Comparison of ENCODE assay signal across 8 cellular contexts in the genomic region with DNA sequence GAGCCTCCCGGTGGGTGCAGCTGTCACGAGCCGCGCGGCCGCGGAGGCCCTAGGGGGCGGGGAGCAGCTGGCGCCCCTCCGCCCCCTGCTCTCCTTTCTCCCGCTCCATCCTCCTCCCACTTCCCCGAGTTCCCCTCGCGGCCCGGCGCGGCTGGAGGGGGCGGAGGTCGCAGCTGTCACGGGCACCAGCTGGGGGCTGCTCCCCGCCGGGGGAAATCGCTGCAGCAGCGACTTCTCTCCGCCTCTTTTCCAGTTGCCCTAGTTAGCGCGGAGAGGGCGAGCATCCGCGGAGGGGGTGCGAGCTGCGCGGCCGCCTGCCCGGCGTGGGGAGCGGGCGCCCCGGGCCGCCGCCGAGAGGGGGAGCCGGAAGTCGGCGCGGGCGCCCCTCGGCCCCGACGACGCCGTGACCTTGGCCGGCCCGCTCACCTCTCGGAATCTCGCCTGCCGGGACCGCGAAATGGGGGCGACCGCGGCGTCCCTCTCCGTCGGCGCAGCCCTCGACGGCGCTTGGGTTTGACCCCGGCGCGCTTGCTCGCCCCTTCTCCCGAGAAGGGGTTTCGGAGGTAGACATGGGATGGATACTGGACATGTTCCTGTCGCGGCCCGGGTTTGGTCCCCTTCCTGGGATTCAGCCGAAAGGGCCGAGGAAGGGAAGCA. TPM values are rescaled to one million over a fixed set of nuclear protein-coding genes. Genes with fewer than 3 reads are reported as not detected.
A peak's percentile ranks its signal among the peaks of the same experiment; 100 is the strongest.
DNase-seq lines count a peak whose midpoint lies in the region; ATAC-seq and TF ChIP-seq lines count a peak whose summit lies in the region.

No MANE protein-coding gene starts in this region.

- H3K9me3 Mint-ChIP-seq in activated naive CD4-positive, alpha-beta T cell treated with anti-CD3 and anti-CD28 coated beads, Interleukin-2, amount 50 U/mL, for 24 hours = no peaks in the 10 kb centered on the region
- H3K9me3 Mint-ChIP-seq in type B pancreatic cell = no peaks in the 10 kb centered on the region

- H3K4me2 ChIP-seq in trophoblast cell (ENCODE audit: low read length) = peak overlapping the region; percentile 94

- H4K12ac ChIP-seq in trophoblast cell (ENCODE audit: low read depth, low read length) = no peak overlapping the region

- no peak overlapping the region for H3K4ac ChIP-seq in trophoblast cell (ENCODE audit: low read depth, low read length)

- no peak overlapping the region for H2AK5ac ChIP-seq in trophoblast cell (ENCODE audit: low read length)

- no peak overlapping the region for H2BK12ac ChIP-seq in trophoblast cell (ENCODE audit: low read length)

- no peaks in the 10 kb centered on the region for H3K36me3 Mint-ChIP-seq in activated naive CD4-positive, alpha-beta T cell treated with anti-CD3 and anti-CD28 coated beads, Interleukin-2, amount 50 U/mL, for 24 hours
- no peaks in the 10 kb centered on the region for H3K36me3 Mint-ChIP-seq in type B pancreatic cell

- no peak for TF ChIP-seq CTCF in cardiac muscle cell (IDR thresholded peaks at IDR 0.05; ENCODE audit: low read depth, low read length)
- TF ChIP-seq CTCF in type B pancreatic cell (conservative IDR thresholded peaks at IDR 0.05) = no peak

- H3K4me3 ChIP-seq in cardiac muscle cell (peak overlapping the region; percentile 77), trophoblast cell (ENCODE audit: low read depth, low read length) (peak overlapping the region; percentile 99)

- H3K27ac ChIP-seq in cardiac muscle cell (no peak overlapping the region), trophoblast cell (ENCODE audit: low read depth, low read length) (peak overlapping the region; percentile 89)

- H3K18ac ChIP-seq in trophoblast cell (ENCODE audit: low read length) = peak overlapping the region; percentile 46

- H3K4me1 ChIP-seq in cardiac muscle cell (ENCODE audit: low read depth) (peaks cover 8% of the 10 kb centered on the region), trophoblast cell (ENCODE audit: control insufficient read depth in 1 of 2, insufficient read depth in 2 of 2, low read length in 2 of 2) (peaks cover 10 to 12% of the 10 kb centered on the region in 2 experiments)

- H3K27ac Mint-ChIP-seq in activated naive CD4-positive, alpha-beta T cell treated with anti-CD3 and anti-CD28 coated beads, Interleukin-2, amount 50 U/mL, for 24 hours = peak overlapping the region; percentile 78
- peak overlapping the region; percentile 24 for H3K27ac Mint-ChIP-seq in type B pancreatic cell

- peak overlapping the region; percentile 89 for H3K4me3 Mint-ChIP-seq in activated naive CD4-positive, alpha-beta T cell treated with anti-CD3 and anti-CD28 coated beads, Interleukin-2, amount 50 U/mL, for 24 hours
- peak overlapping the region; percentile 85 for H3K4me3 Mint-ChIP-seq in type B pancreatic cell

- H3K4me1 Mint-ChIP-seq in activated naive CD4-positive, alpha-beta T cell treated with anti-CD3 and anti-CD28 coated beads, Interleukin-2, amount 50 U/mL, for 24 hours = peaks cover 65% of the 10 kb centered on the region
- H3K4me1 Mint-ChIP-seq in type B pancreatic cell (ENCODE audit: unreplicated experiment) = peaks cover 34% of the 10 kb centered on the region

- no peak overlapping the region for H2BK120ac ChIP-seq in trophoblast cell (ENCODE audit: insufficient read depth, low read length, poor library complexity)

- H3K14ac ChIP-seq in trophoblast cell (ENCODE audit: low read length) = no peak overlapping the region

- H4K91ac ChIP-seq in trophoblast cell (ENCODE audit: low read depth, low read length) = no peak overlapping the region

- no peak overlapping the region for H3K23ac ChIP-seq in trophoblast cell (ENCODE audit: low read length)

- H3K9me3 ChIP-seq in cardiac muscle cell (ENCODE audit: low read depth) (no peaks in the 10 kb centered on the region), trophoblast cell (ENCODE audit: insufficient read depth, low read depth, low read length) (no peaks in the 10 kb centered on the region)

- no peak overlapping the region for H2BK5ac ChIP-seq in trophoblast cell (ENCODE audit: low read depth, low read length, poor library complexity)

- H3K27me3 Mint-ChIP-seq in activated naive CD4-positive, alpha-beta T cell treated with anti-CD3 and anti-CD28 coated beads, Interleukin-2, amount 50 U/mL, for 24 hours = no peaks in the 10 kb centered on the region
- H3K27me3 Mint-ChIP-seq in type B pancreatic cell = peaks cover 13% of the 10 kb centered on the region

- ATAC-seq in GM19324 (IDR thresholded peaks at IDR 0.05; ENCODE audit: low FRiP score, unreplicated experiment) = peak; percentile 42
- peak; percentile 37 for ATAC-seq in HG03439 (IDR thresholded peaks at IDR 0.05; ENCODE audit: unreplicated experiment)

- H3K79me1 ChIP-seq in trophoblast cell (ENCODE audit: low read length) = peaks cover 4% of the 10 kb centered on the region

- no peaks in the 10 kb centered on the region for H3K36me3 ChIP-seq in cardiac muscle cell
- H3K36me3 ChIP-seq in trophoblast cell (ENCODE audit: control insufficient read depth in 1 of 2, insufficient read depth in 2 of 2, low read length in 2 of 2) = no peaks in the 10 kb centered on the region

- DNase-seq in AML-193 (lab: John Stamatoyannopoulos, UW) (peak; percentile 5 to 17), RPMI8226 (peak; percentile 42), cardiac muscle cell (ENCODE audit: low read depth in 1 of 2, low spot score in 1 of 2) (peak; percentile 45 to 48), trophoblast cell (peak; percentile 30 to 46), type B pancreatic cell (ENCODE audit: extremely low spot score, unreplicated experiment) (peak; percentile 74)

- peak overlapping the region; percentile 71 for H2AFZ ChIP-seq in trophoblast cell (ENCODE audit: insufficient read depth, low read length, poor library complexity)

- peak overlapping the region; percentile 74 for H3K9ac ChIP-seq in trophoblast cell (ENCODE audit: low read length)

- WGBS in trophoblast cell (ENCODE audit: extremely low coverage, insufficient coverage, insufficient read length) = no CpG with 5 or more reads among the region's 80 CpGs

- H3K27me3 ChIP-seq in cardiac muscle cell (peaks cover 71% of the 10 kb centered on the region), trophoblast cell (ENCODE audit: insufficient read depth, low read length) (no peaks in the 10 kb centered on the region)

- H4K8ac ChIP-seq in trophoblast cell (ENCODE audit: low read depth, low read length) = peak overlapping the region; percentile 41

- peaks cover 4% of the 10 kb centered on the region for H3K79me2 ChIP-seq in trophoblast cell (ENCODE audit: control insufficient read depth, insufficient read depth, low read length, poor library complexity)

RNA-seq across cellular contexts. Expression of gene NCOA1, which starts 0.7 kb away (rescaled TPM):
- 6.7 and 7.9 TPM in 2 replicates for total RNA-seq in cardiac muscle cell
- polyA plus RNA-seq in cardiac muscle cell = 5.4 and 9.1 TPM in 2 replicates
- polyA plus RNA-seq in trophoblast cell (2013) = 7.5 and 8.1 TPM in 2 replicates
- total RNA-seq in type B pancreatic cell (ENCODE audit: low replicate concordance) = 18.1 and 23.8 TPM in 2 replicates

Comparison
In these comparisons a context has a peak if more than half of its experiments do, and no peak if none do; other contexts are left out.
1. DNase-seq: peak in every context shown above with its lines; median percentile 74 in type B pancreatic cell; 46 in cardiac muscle cell; 42 in RPMI8226; 38 in trophoblast cell; 11 in AML-193.